In genomic region chr12:132825861-132826260, GRCh38 we compare ENCODE assay signal across 1 cellular context.
TF ChIP-seq lines count a peak whose summit lies in the region.

No MANE protein-coding gene starts in this region.

TF ChIP-seq in WTC11, 78 proteins besides CTCF, POLR2A, EP300 and RAD21:
- TF ChIP-seq, protein P1, sequence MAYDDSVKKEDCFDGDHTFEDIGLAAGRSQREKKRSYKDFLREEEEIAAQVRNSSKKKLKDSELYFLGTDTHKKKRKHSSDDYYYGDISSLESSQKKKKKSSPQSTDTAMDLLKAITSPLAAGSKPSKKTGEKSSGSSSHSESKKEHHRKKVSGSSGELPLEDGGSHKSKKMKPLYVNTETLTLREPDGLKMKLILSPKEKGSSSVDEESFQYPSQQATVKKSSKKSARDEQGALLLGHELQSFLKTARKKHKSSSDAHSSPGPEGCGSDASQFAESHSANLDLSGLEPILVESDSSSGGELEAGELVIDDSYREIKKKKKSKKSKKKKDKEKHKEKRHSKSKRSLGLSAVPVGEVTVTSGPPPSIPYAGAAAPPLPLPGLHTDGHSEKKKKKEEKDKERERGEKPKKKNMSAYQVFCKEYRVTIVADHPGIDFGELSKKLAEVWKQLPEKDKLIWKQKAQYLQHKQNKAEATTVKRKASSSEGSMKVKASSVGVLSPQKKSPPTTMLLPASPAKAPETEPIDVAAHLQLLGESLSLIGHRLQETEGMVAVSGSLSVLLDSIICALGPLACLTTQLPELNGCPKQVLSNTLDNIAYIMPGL (CRISPR knock-in tag; IDR thresholded peaks at IDR 0.05): no peak
- no peak for TF ChIP-seq KAT7 (CRISPR knock-in tag; IDR thresholded peaks at IDR 0.05; ENCODE audit: borderline replicate concordance)
- no peak for TF ChIP-seq ZMAT4 (CRISPR knock-in tag; IDR thresholded peaks at IDR 0.05)
- TF ChIP-seq, protein P2, sequence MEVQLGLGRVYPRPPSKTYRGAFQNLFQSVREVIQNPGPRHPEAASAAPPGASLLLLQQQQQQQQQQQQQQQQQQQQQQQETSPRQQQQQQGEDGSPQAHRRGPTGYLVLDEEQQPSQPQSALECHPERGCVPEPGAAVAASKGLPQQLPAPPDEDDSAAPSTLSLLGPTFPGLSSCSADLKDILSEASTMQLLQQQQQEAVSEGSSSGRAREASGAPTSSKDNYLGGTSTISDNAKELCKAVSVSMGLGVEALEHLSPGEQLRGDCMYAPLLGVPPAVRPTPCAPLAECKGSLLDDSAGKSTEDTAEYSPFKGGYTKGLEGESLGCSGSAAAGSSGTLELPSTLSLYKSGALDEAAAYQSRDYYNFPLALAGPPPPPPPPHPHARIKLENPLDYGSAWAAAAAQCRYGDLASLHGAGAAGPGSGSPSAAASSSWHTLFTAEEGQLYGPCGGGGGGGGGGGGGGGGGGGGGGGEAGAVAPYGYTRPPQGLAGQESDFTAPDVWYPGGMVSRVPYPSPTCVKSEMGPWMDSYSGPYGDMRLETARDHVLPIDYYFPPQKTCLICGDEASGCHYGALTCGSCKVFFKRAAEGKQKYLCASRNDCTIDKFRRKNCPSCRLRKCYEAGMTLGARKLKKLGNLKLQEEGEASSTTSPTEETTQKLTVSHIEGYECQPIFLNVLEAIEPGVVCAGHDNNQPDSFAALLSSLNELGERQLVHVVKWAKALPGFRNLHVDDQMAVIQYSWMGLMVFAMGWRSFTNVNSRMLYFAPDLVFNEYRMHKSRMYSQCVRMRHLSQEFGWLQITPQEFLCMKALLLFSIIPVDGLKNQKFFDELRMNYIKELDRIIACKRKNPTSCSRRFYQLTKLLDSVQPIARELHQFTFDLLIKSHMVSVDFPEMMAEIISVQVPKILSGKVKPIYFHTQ (CRISPR knock-in tag; IDR thresholded peaks at IDR 0.05): no peak
- TF ChIP-seq, protein P3, sequence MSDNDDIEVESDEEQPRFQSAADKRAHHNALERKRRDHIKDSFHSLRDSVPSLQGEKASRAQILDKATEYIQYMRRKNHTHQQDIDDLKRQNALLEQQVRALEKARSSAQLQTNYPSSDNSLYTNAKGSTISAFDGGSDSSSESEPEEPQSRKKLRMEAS (CRISPR knock-in tag; IDR thresholded peaks at IDR 0.05): no peak
- TF ChIP-seq CREB1 (CRISPR knock-in tag; IDR thresholded peaks at IDR 0.05): no peak
- TF ChIP-seq NFATC4 (CRISPR knock-in tag; IDR thresholded peaks at IDR 0.05): no peak
